In genomic region chr15:50765202-50765967, GRCh38 we compare ENCODE assay signal across 8 cellular contexts. TPM values are rescaled to one million over a fixed set of nuclear protein-coding genes. Genes with fewer than 3 reads are reported as not detected.
DNase-seq lines count a peak whose midpoint lies in the region; ATAC-seq and TF ChIP-seq lines count a peak whose summit lies in the region.

Gene SPPL2A (minus strand): TSS chr15:50765706. CDS start chr15:50765533, 173 bp downstream.

- H3K36me3 ChIP-seq in Panc1 (ENCODE audit: control insufficient read depth, insufficient read depth, low read length): no peaks in the 10 kb centered on the region; the same call in 1 of the 2 replicates
- H3K36me3 ChIP-seq in esophagus muscularis mucosa: no peaks in the 10 kb centered on the region

- H3K27me3 ChIP-seq in Panc1 (ENCODE audit: control insufficient read depth, insufficient read depth, low read length) (no peaks in the 10 kb centered on the region), esophagus muscularis mucosa (no peaks in the 10 kb centered on the region)

- in situ Hi-C loops in Panc1 (cut with HindIII; ENCODE audit: low pct_unique_long_range_greater_than_20kb, low sequenced_read_pairs): no loop called here

- H3K36me3 Mint-ChIP-seq in activated T-cell treated with anti-CD3 and anti-CD28 coated beads, Interleukin-2, amount 50 U/mL, for 4 hours (ENCODE audit: insufficient read depth): peaks cover 10% of the 10 kb centered on the region

- peak; percentile 87 for TF ChIP-seq POLR2A in esophagus muscularis mucosa (IDR thresholded peaks at IDR 0.05; ENCODE audit: low read depth)

- H3K27ac ChIP-seq in Panc1 (ENCODE audit: low read length) (peak within 1 kb of the TSS; percentile 98), esophagus muscularis mucosa (replicated peaks in 1 of 4) (peak within 1 kb of the TSS; percentile 96 to 99 (median 98))

- no peak for TF ChIP-seq EP300 in esophagus muscularis mucosa (IDR thresholded peaks at IDR 0.05)

- intact Hi-C loops in Panc1 (cut with micrococcal nuclease; ENCODE audit: unreplicated experiment): loop anchor here (10.0 kb wide), 1 partner anchor 109 kb away; no protein-coding TSS in a partner anchor
- intact Hi-C loops in esophagus muscularis mucosa (cut with DNase I): loop anchor here (5.0 kb wide), 2 partner anchors 78 to 112 kb away; partner anchors contain the start of gene TRPM7

- TF ChIP-seq CTCF in Panc1 (IDR thresholded peaks at IDR 0.05) (no peak), esophagus muscularis mucosa (IDR thresholded peaks at IDR 0.05) (no peak)

- peak within 1 kb of the TSS; percentile 84 for H3K4me3 ChIP-seq in Jurkat, Clone E6-1 (ENCODE audit: low read length)
- H3K4me3 ChIP-seq in Panc1 (ENCODE audit: low read depth in 2 of 2, low read length in 2 of 2) (peak within 1 kb of the TSS; percentile 77 to 91), esophagus muscularis mucosa (peak within 1 kb of the TSS; percentile 80 to 94 (median 90))

- BruUV-seq in Panc1 (replicated peaks; lab: Mats Ljungman, UMichigan): no TSS peak

- under 1% methylated on average over 32 of the region's 77 CpGs for WGBS in esophagus muscularis mucosa

- ATAC-seq in GM21619 (IDR thresholded peaks at IDR 0.05; ENCODE audit: unreplicated experiment): peak; percentile 87
- ATAC-seq in Panc1: peak; percentile 99
- peak; percentile 89 to 90 for ATAC-seq in activated T-cell treated with anti-CD3 and anti-CD28 coated beads, Interleukin-2, amount 50 U/mL, for 4 hours

- no peaks in the 10 kb centered on the region for H3K9me3 Mint-ChIP-seq in activated T-cell treated with anti-CD3 and anti-CD28 coated beads, Interleukin-2, amount 50 U/mL, for 4 hours

- H3K4me1 Mint-ChIP-seq in activated T-cell treated with anti-CD3 and anti-CD28 coated beads, Interleukin-2, amount 50 U/mL, for 4 hours (ENCODE audit: low read depth): peaks cover 57% of the 10 kb centered on the region

- DNase-seq in DMS53 (lab: John Stamatoyannopoulos, UW) (peak; percentile 88), Panc1 (ENCODE audit: low read depth, low spot score) (no peak), esophagus muscularis mucosa (ENCODE audit: extremely low spot score) (peak; percentile 95), myocyte (ENCODE audit: low read depth) (peak; percentile 87)
- peak; percentile 56 for DNase-seq in Jurkat, Clone E6-1 (ENCODE audit: low read depth, low spot score)
- DNase-seq in activated T-cell treated with anti-CD3 and anti-CD28 coated beads, Interleukin-2, amount 50 U/mL, for 4 hours: peak; percentile 76
- peak; percentile 73 to 88 for DNase-seq in stimulated activated CD8-positive, alpha-beta memory T cell treated with anti-CD3 and anti-CD28 coated beads, Interleukin-7, amount 100 ng/mL, for 4 hours (ENCODE audit: low read depth in 2 of 2)

- H3K4me1 ChIP-seq in Panc1 (ENCODE audit: control insufficient read depth, insufficient read depth, low read length) (peaks cover 14% of the 10 kb centered on the region; the same call in 1 of the 2 replicates), esophagus muscularis mucosa (peaks cover 32 to 64% (median 50%) of the 10 kb centered on the region in 4 donors)

- no peaks in the 10 kb centered on the region for H3K27me3 Mint-ChIP-seq in activated T-cell treated with anti-CD3 and anti-CD28 coated beads, Interleukin-2, amount 50 U/mL, for 4 hours (ENCODE audit: low read depth)

- peak within 1 kb of the TSS; percentile 93 for H3K4me3 Mint-ChIP-seq in activated T-cell treated with anti-CD3 and anti-CD28 coated beads, Interleukin-2, amount 50 U/mL, for 4 hours

- H3K9me3 ChIP-seq in Panc1 (ENCODE audit: control insufficient read depth, insufficient read depth, low read depth, low read length) (no peaks in the 10 kb centered on the region), esophagus muscularis mucosa (no peaks in the 10 kb centered on the region)

- POLR2A ChIA-PET in Panc1 (lab: Charles Lee): interaction anchor here (0.7 to 1.2 kb wide), 2 partner anchors 9 to 76 kb away, joined by 3 to 7 read pairs; no protein-coding TSS in a partner anchor

- CTCF ChIA-PET in Panc1 (lab: Charles Lee): interaction anchor here (0.6 to 0.9 kb wide), 2 partner anchors 112 to 719 kb away, joined by 3 read pairs; no protein-coding TSS in a partner anchor

RNA-seq across cellular contexts. Expression of gene SPPL2A, which starts in this region (rescaled TPM):
- 30.7 TPM for polyA plus RNA-seq in Jurkat, Clone E6-1 (2012; ENCODE audit: insufficient read depth, insufficient read length)
- total RNA-seq in Panc1 (2021; ENCODE audit: unreplicated experiment): 154 TPM
- 52.9 TPM for polyA plus RNA-seq in Panc1 (2012; ENCODE audit: insufficient read length)
- 10 to 100 TPM; 63.7 to 77.6 (median 72.8) TPM for total RNA-seq in activated T-cell treated with anti-CD3 and anti-CD28 coated beads, Interleukin-2, amount 50 U/mL, for 4 hours
- total RNA-seq in esophagus muscularis mucosa: 100 to 1,000 TPM; 122 to 132 (median 128) TPM
- total RNA-seq in myocyte: 156 and 269 TPM in 2 replicates
- polyA plus RNA-seq in myocyte (2012): 48.0 TPM
